24 cellular contexts compared by ENCODE assay signal in genomic region chr12:70982991-70983390, GRCh38.
DNase-seq lines count a peak whose midpoint lies in the region; FAIRE-seq and TF ChIP-seq lines count a peak whose summit lies in the region.
"Had no signal": no experiment of that assay in that cellular context is flagged by ENCODE, and none has a peak within 500 bp of the region (broad histone marks: within the 10 kb centered on the region; RNA-seq: fewer than 3 reads in every experiment).

No MANE protein-coding gene starts in this region.

- H3F3A ChIP-seq in smooth muscle cell (ENCODE audit: low read depth): no peaks in the 10 kb centered on the region

- FAIRE-seq in astrocyte (lab: Jason Lieb, UNC): no peak
- FAIRE-seq: A549, GM12891 had no signal

- H3K4me2 ChIP-seq in astrocyte (ENCODE audit: low read length) (no peak overlapping the region), smooth muscle cell (peak overlapping the region; percentile 46)
- H3K4me2 ChIP-seq: A549, KMS-11 had no signal

- H2AFZ ChIP-seq in astrocyte (ENCODE audit: low read depth, low read length) (no peak overlapping the region), smooth muscle cell (ENCODE audit: low read depth) (no peak overlapping the region)

- H3K4me3 Mint-ChIP-seq in astrocyte (ENCODE audit: unreplicated experiment): peak overlapping the region; percentile 1
- H3K4me3 Mint-ChIP-seq: activated CD4-positive, alpha-beta memory T cell treated with anti-CD3 and anti-CD28 coated beads for 36 hours; mesothelial cell of epicardium had no signal

- H3K4me3 ChIP-seq in left ventricle myocardium inferior (no peak overlapping the region), astrocyte (ENCODE audit: insufficient read depth, low read depth, low read length) (no peak overlapping the region), foreskin fibroblast (ENCODE audit: low read depth in 1 of 2, low read length in 2 of 2) (no peak overlapping the region), smooth muscle cell (no peak overlapping the region), transverse colon (no peak overlapping the region)
- H3K4me3 ChIP-seq: A549, colonic mucosa, gastroesophageal sphincter had no signal

- no peaks in the 10 kb centered on the region for H3K79me2 ChIP-seq in astrocyte (ENCODE audit: insufficient read depth, low read length)
- H3K79me2 ChIP-seq in smooth muscle cell (ENCODE audit: low read depth): no peaks in the 10 kb centered on the region

- no peaks in the 10 kb centered on the region for H3K36me3 Mint-ChIP-seq in astrocyte (ENCODE audit: low read depth, unreplicated experiment)
- H3K36me3 Mint-ChIP-seq: activated CD4-positive, alpha-beta memory T cell treated with anti-CD3 and anti-CD28 coated beads for 36 hours; mesothelial cell of epicardium had no signal

- peak overlapping the region; percentile 80 for H3K27ac Mint-ChIP-seq in astrocyte (ENCODE audit: unreplicated experiment)
- H3K27ac Mint-ChIP-seq: activated CD4-positive, alpha-beta memory T cell treated with anti-CD3 and anti-CD28 coated beads for 36 hours; mesothelial cell of epicardium had no signal

- TF ChIP-seq POLR2A in transverse colon (IDR thresholded peaks at IDR 0.05): no peak

- 5% methylated on average over 2 of the region's 2 CpGs for WGBS in smooth muscle cell (ENCODE audit: low lambda C conversion rate)
- 47 to 65% methylated on average over 2 of the region's 2 CpGs for WGBS in transverse colon (ENCODE audit: low coverage in 1 of 2), 2 donors

- TF ChIP-seq CTCF in left ventricle myocardium inferior (IDR thresholded peaks at IDR 0.05; ENCODE audit: borderline replicate concordance): no peak
- TF ChIP-seq CTCF in astrocyte (IDR thresholded peaks at IDR 0.05; ENCODE audit: insufficient read depth, low read depth, low read length): no peak
- TF ChIP-seq CTCF in foreskin fibroblast (IDR thresholded peaks at IDR 0.05; ENCODE audit: low read depth, low read length): no peak
- no peak for TF ChIP-seq CTCF in smooth muscle cell (IDR thresholded peaks at IDR 0.05; ENCODE audit: borderline replicate concordance, insufficient read depth, poor library complexity, severe bottlenecking)
- no peak for TF ChIP-seq CTCF in transverse colon (IDR thresholded peaks at IDR 0.05)

- no peaks in the 10 kb centered on the region for H3K27me3 Mint-ChIP-seq in astrocyte (ENCODE audit: low read depth, unreplicated experiment)
- H3K27me3 Mint-ChIP-seq: activated CD4-positive, alpha-beta memory T cell treated with anti-CD3 and anti-CD28 coated beads for 36 hours had no signal

- no peaks in the 10 kb centered on the region for H3K4me1 ChIP-seq in left ventricle myocardium inferior
- no peaks in the 10 kb centered on the region for H3K4me1 ChIP-seq in astrocyte (ENCODE audit: insufficient read depth, low read length)
- peaks cover 24% of the 10 kb centered on the region for H3K4me1 ChIP-seq in smooth muscle cell (ENCODE audit: low read depth)
- H3K4me1 ChIP-seq in transverse colon: no peaks in the 10 kb centered on the region
- H3K4me1 ChIP-seq: A549, colonic mucosa, gastroesophageal sphincter had no signal

- H3K27ac ChIP-seq in left ventricle myocardium inferior (replicated peaks) (peak overlapping the region; percentile 4), astrocyte (ENCODE audit: low read depth, low read length) (peak overlapping the region; percentile 40), smooth muscle cell (ENCODE audit: low read depth) (peak overlapping the region; percentile 72), transverse colon (no peak overlapping the region)
- H3K27ac ChIP-seq: A549, colonic mucosa, gastroesophageal sphincter, KMS-11, WERI-Rb-1 had no signal

- H4K20me1 ChIP-seq in astrocyte (ENCODE audit: insufficient read depth, low read length): no peaks in the 10 kb centered on the region
- H4K20me1 ChIP-seq in smooth muscle cell (ENCODE audit: low read depth): no peaks in the 10 kb centered on the region

- peaks cover 28% of the 10 kb centered on the region for H3K4me1 Mint-ChIP-seq in astrocyte (ENCODE audit: low read depth, unreplicated experiment)

- H3K9me3 Mint-ChIP-seq in astrocyte (ENCODE audit: unreplicated experiment): peaks cover 2% of the 10 kb centered on the region
- H3K9me3 Mint-ChIP-seq: activated CD4-positive, alpha-beta memory T cell treated with anti-CD3 and anti-CD28 coated beads for 36 hours; mesothelial cell of epicardium had no signal

- H3K9ac ChIP-seq in astrocyte (ENCODE audit: low read length): no peak overlapping the region
- H3K9ac ChIP-seq in smooth muscle cell (ENCODE audit: low read depth): no peak overlapping the region
- H3K9ac ChIP-seq: KMS-11 had no signal

- no peak for TF ChIP-seq EP300 in transverse colon (IDR thresholded peaks at IDR 0.05; ENCODE audit: low read depth)

- intact Hi-C loops in left ventricle myocardium inferior (cut with micrococcal nuclease): no loop called here
- intact Hi-C loops in cardiac septum (cut with DNase I): no loop called here
- intact Hi-C loops in transverse colon (cut with DNase I; ENCODE audit: low total_unique reads): no loop called here

- H3K36me3 ChIP-seq in left ventricle myocardium inferior (no peaks in the 10 kb centered on the region), astrocyte (ENCODE audit: insufficient read depth, low read length) (no peaks in the 10 kb centered on the region), smooth muscle cell (ENCODE audit: low read depth) (no peaks in the 10 kb centered on the region), transverse colon (no peaks in the 10 kb centered on the region)
- H3K36me3 ChIP-seq: colonic mucosa, gastroesophageal sphincter, WERI-Rb-1 had no signal

- no peaks in the 10 kb centered on the region for H3K27me3 ChIP-seq in left ventricle myocardium inferior (ENCODE audit: low read depth)
- H3K27me3 ChIP-seq in astrocyte (ENCODE audit: insufficient read depth, low read length): no peaks in the 10 kb centered on the region
- no peaks in the 10 kb centered on the region for H3K27me3 ChIP-seq in smooth muscle cell (ENCODE audit: low read depth)
- H3K27me3 ChIP-seq in transverse colon: no peaks in the 10 kb centered on the region
- H3K27me3 ChIP-seq: colonic mucosa, gastroesophageal sphincter had no signal

- in situ Hi-C loops in transverse colon (cut with MboI; ENCODE audit: low pct_ligation_motif_present in 1 of 4, low pct_unique_long_range_greater_than_20kb in 1 of 4, low sequenced_read_pairs in 3 of 4): no loop called here

- H3K9me3 ChIP-seq in left ventricle myocardium inferior (replicated peaks) (no peaks in the 10 kb centered on the region), astrocyte (ENCODE audit: insufficient read depth, low read depth, low read length) (no peaks in the 10 kb centered on the region), smooth muscle cell (replicated peaks; ENCODE audit: low read depth) (no peaks in the 10 kb centered on the region), transverse colon (no peaks in the 10 kb centered on the region)
- H3K9me3 ChIP-seq: A549, colonic mucosa, gastroesophageal sphincter had no signal

- DNase-seq in left ventricle myocardium inferior (no peak), cardiac septum (ENCODE audit: low spot score) (no peak), astrocyte (ENCODE audit: low read depth) (peak; percentile 83), foreskin fibroblast (peak; percentile 36 to 39), smooth muscle cell (lab: John Stamatoyannopoulos, UW; ENCODE audit: unreplicated experiment) (no peak), middle frontal gyrus (ENCODE audit: extremely low spot score, low spot score) (no peak), transverse colon (no peak)
- DNase-seq in activated CD4-positive, alpha-beta T cell treated with anti-CD3 and anti-CD28 coated beads, Interleukin-2, amount 50 U/mL, for 48 hours: no peak
- DNase-seq: activated CD4-positive, alpha-beta memory T cell treated with anti-CD3 and anti-CD28 coated beads for 36 hours; activated naive CD4-positive, alpha-beta T cell treated with Interleukin-2 at 50 U/mL for 16 hours; colonic mucosa; DMS153; GF-D8; NCI-H1105; NCI-H2107; NCI-H526; stimulated activated CD4-positive, alpha-beta T cell treated with anti-CD3 and anti-CD28 coated beads, Interleukin-12 subunit alpha, Interleukin-12 subunit beta, amount 100 ng/mL, for 4 hours; T-helper 1 cell; WERI-Rb-1 had no signal

Comparison
In these comparisons a context has a peak if more than half of its experiments do, and no peak if none do; other contexts are left out.
1. DNase-seq: peak in astrocyte (single experiment) and foreskin fibroblast (2 of 2); none in left ventricle myocardium inferior (single experiment), cardiac septum (single experiment), smooth muscle cell (single experiment), middle frontal gyrus (single experiment), activated CD4-positive, alpha-beta T cell treated with anti-CD3 and anti-CD28 coated beads, Interleukin-2, amount 50 U/mL, for 48 hours (0 of 2) and transverse colon (single experiment).
2. H3K27ac ChIP-seq: peak in left ventricle myocardium inferior (single experiment), astrocyte (single experiment) and smooth muscle cell (single experiment); none in transverse colon (0 of 4).